In genomic region chr6:80520195-80520594, GRCh38 we compare ENCODE assay signal across 23 cellular contexts.
DNase-seq lines count a peak whose midpoint lies in the region; ATAC-seq, FAIRE-seq and TF ChIP-seq lines count a peak whose summit lies in the region.
"Had no signal": no experiment of that assay in that cellular context is flagged by ENCODE, and none has a peak within 500 bp of the region (broad histone marks: within the 10 kb centered on the region; RNA-seq: fewer than 3 reads in every experiment).

No MANE protein-coding gene starts in this region.

- H3K27me3 ChIP-seq in BJ (ENCODE audit: control insufficient read depth, insufficient read depth, low read length) (no peaks in the 10 kb centered on the region), bronchial epithelial cell (ENCODE audit: control insufficient read depth, insufficient read depth, low read length) (no peaks in the 10 kb centered on the region), uterus (no peaks in the 10 kb centered on the region), hepatocyte (no peaks in the 10 kb centered on the region)
- H3K27me3 ChIP-seq: gastrocnemius medialis, left lung, SJCRH30 had no signal

- H3K4me1 ChIP-seq in uterus (no peaks in the 10 kb centered on the region), hepatocyte (ENCODE audit: insufficient read depth) (peaks cover 9% of the 10 kb centered on the region)
- H3K4me1 ChIP-seq: HAP-1, left lung had no signal

- DNase-seq in BJ (ENCODE audit: low read depth) (peak; percentile 35), LHCN-M2 (ENCODE audit: low read depth) (peak; percentile 77), bronchial epithelial cell (ENCODE audit: low read depth) (peak; percentile 47), iris pigment epithelial cell (ENCODE audit: low read depth) (peak; percentile 65), uterus (no peak), hepatocyte (ENCODE audit: low spot score) (no peak), Right ventricle myocardium inferior (ENCODE audit: missing footprints) (no peak)
- DNase-seq in activated CD4-positive, alpha-beta T cell treated with anti-CD3 and anti-CD28 coated beads, Interleukin-2, amount 50 U/mL, for 1 hour, result no peak
- DNase-seq: ACHN; activated naive CD8-positive, alpha-beta T cell treated with anti-CD3 and anti-CD28 coated beads for 36 hours; CD4-positive, alpha-beta memory T cell; endodermal cell; gastrocnemius medialis; KBM-7; left lung; NCI-H1048; NCI-H2107; occipital lobe; right cardiac atrium; SJCRH30; stimulated activated naive CD8-positive, alpha-beta T cell treated with anti-CD3 and anti-CD28 coated beads, Interleukin-15, Interleukin-2, amounts not matched to agents 100 U/mL and 50 U/mL, for 24 hours had no signal

- no peaks in the 10 kb centered on the region for H3K36me3 ChIP-seq in BJ (ENCODE audit: control insufficient read depth, insufficient read depth, low read length)
- H3K36me3 ChIP-seq in bronchial epithelial cell (ENCODE audit: control insufficient read depth, insufficient read depth, low read length), result no peaks in the 10 kb centered on the region
- no peaks in the 10 kb centered on the region for H3K36me3 ChIP-seq in uterus
- no peaks in the 10 kb centered on the region for H3K36me3 ChIP-seq in hepatocyte (replicated peaks; ENCODE audit: insufficient read depth, low read depth)
- H3K36me3 ChIP-seq: gastrocnemius medialis, HAP-1, left lung, SJCRH30 had no signal

- no peaks in the 10 kb centered on the region for H3K79me2 ChIP-seq in hepatocyte

- POLR2A ChIA-PET in BJ (lab: Charles Lee), result no interaction called here

- no peak for FAIRE-seq in bronchial epithelial cell (lab: Jason Lieb, UNC)
- FAIRE-seq: GM19239 had no signal

- H2AFZ ChIP-seq in hepatocyte, result no peak overlapping the region

- no peak overlapping the region for H3K4me3 ChIP-seq in BJ (ENCODE audit: low read depth, low read length)
- no peak overlapping the region for H3K4me3 ChIP-seq in bronchial epithelial cell (ENCODE audit: low read depth, low read length)
- no peak overlapping the region for H3K4me3 ChIP-seq in uterus
- H3K4me3 ChIP-seq in hepatocyte, result no peak overlapping the region
- H3K4me3 ChIP-seq: gastrocnemius medialis, HAP-1, left lung, SJCRH30 had no signal

- CTCF ChIA-PET in BJ (lab: Yijun Ruan, JAX), result no interaction called here

- no peaks in the 10 kb centered on the region for H3K9me3 ChIP-seq in uterus
- no peaks in the 10 kb centered on the region for H3K9me3 ChIP-seq in hepatocyte (ENCODE audit: low read depth)
- H3K9me3 ChIP-seq: gastrocnemius medialis, HAP-1, left lung, SJCRH30 had no signal

- H3K27ac ChIP-seq in uterus (no peak overlapping the region), hepatocyte (no peak overlapping the region)
- H3K27ac ChIP-seq: gastrocnemius medialis, left lung, SJCRH30 had no signal

- ATAC-seq in Right ventricle myocardium inferior, result no peak
- ATAC-seq: gastrocnemius medialis; left lung; right cardiac atrium; stimulated activated naive CD8-positive, alpha-beta T cell treated with anti-CD3 and anti-CD28 coated beads, Interleukin-15, Interleukin-2, amounts not matched to agents 100 U/mL and 50 U/mL, for 24 hours had no signal

- H3K4me2 ChIP-seq in hepatocyte, result no peak overlapping the region

- no peaks in the 10 kb centered on the region for H4K20me1 ChIP-seq in hepatocyte (ENCODE audit: insufficient read depth, poor library complexity, severe bottlenecking)

- no peak for TF ChIP-seq CTCF in BJ (IDR thresholded peaks at IDR 0.05; ENCODE audit: insufficient read depth, low read depth, low read length)
- no peak for TF ChIP-seq CTCF in bronchial epithelial cell (IDR thresholded peaks at IDR 0.05; ENCODE audit: insufficient read depth, low read length, severe bottlenecking)
- no peak for TF ChIP-seq CTCF in uterus (IDR thresholded peaks at IDR 0.05)
- no peak for TF ChIP-seq CTCF in hepatocyte (IDR thresholded peaks at IDR 0.05; ENCODE audit: poor library complexity)

- TF ChIP-seq POLR2A in uterus (IDR thresholded peaks at IDR 0.05), result no peak

- H3K9me2 ChIP-seq in hepatocyte (replicated peaks; ENCODE audit: insufficient read depth), result no peaks in the 10 kb centered on the region

- intact Hi-C loops in uterus (cut with DNase I; ENCODE audit: low total_unique reads) (no loop called here), Right ventricle myocardium inferior (cut with DNase I) (no loop called here)

Comparison
In these comparisons a context has a peak if more than half of its experiments do, and no peak if none do; other contexts are left out.
1. DNase-seq: peak in BJ (single experiment), LHCN-M2 (single experiment), bronchial epithelial cell (single experiment) and iris pigment epithelial cell (single experiment); none in uterus (0 of 2), hepatocyte (single experiment), activated CD4-positive, alpha-beta T cell treated with anti-CD3 and anti-CD28 coated beads, Interleukin-2, amount 50 U/mL, for 1 hour (single experiment) and Right ventricle myocardium inferior (single experiment).